In genomic region chr5:64768358-64769312, GRCh38 we compare ENCODE assay signal across 8 cellular contexts. TPM values are rescaled to one million over a fixed set of nuclear protein-coding genes. Genes with fewer than 3 reads are reported as not detected.
A peak's percentile ranks its signal among the peaks of the same experiment; 100 is the strongest.
DNase-seq lines count a peak whose midpoint lies in the region; ATAC-seq and TF ChIP-seq lines count a peak whose summit lies in the region.

Gene CWC27 (plus strand): TSS chr5:64768930. CDS start chr5:64769147, 217 bp downstream.
Gene SREK1IP1 (minus strand): TSS chr5:64768691. CDS start chr5:64768517, 174 bp downstream.

- H3K9me3 ChIP-seq in ovary (no peaks in the 10 kb centered on the region), thyroid gland (no peaks in the 10 kb centered on the region)

- peak; percentile 68 for DNase-seq in GM10266 (ENCODE audit: extremely low spot score)
- DNase-seq in NCI-H1092 (lab: John Stamatoyannopoulos, UW), result peak; percentile 76
- peak; percentile 84 for DNase-seq in SKM-1 treated with dmso at 0.1 percent for 144 hours (lab: John Stamatoyannopoulos, UW; ENCODE audit: unreplicated experiment)
- peak; percentile 81 for DNase-seq in activated naive CD8-positive, alpha-beta T cell treated with anti-CD3 and anti-CD28 coated beads for 36 hours
- DNase-seq in Right ventricle myocardium inferior (ENCODE audit: missing footprints), result peak; percentile 89
- DNase-seq in ovary, result peak; percentile 74 to 82 (median 76)
- peak; percentile 76 to 81 for DNase-seq in thyroid gland

- H3K4me3 ChIP-seq in ovary, result peak within 1 kb of the TSS; percentile 75
- peak within 1 kb of the TSS; percentile 80 for H3K4me3 ChIP-seq in thyroid gland (replicated peaks in 1 of 3)

- TF ChIP-seq CTCF in GM10266 (IDR thresholded peaks at IDR 0.05; ENCODE audit: control insufficient read depth, insufficient read depth, low read depth, missing control alignments) (no peak), ovary (IDR thresholded peaks at IDR 0.05) (peak in 1 of 3 donors; percentile 13), thyroid gland (IDR thresholded peaks at IDR 0.05) (peak in 1 of 6 experiments; percentile 31)

- ATAC-seq in HG02588 (IDR thresholded peaks at IDR 0.05; ENCODE audit: unreplicated experiment) (peak; percentile 98), Right ventricle myocardium inferior (peak; percentile 99)

- intact Hi-C loops in Right ventricle myocardium inferior (cut with DNase I) (no loop called here), ovary (cut with DNase I) (no loop called here), thyroid gland (cut with DNase I) (no loop called here)

- H3K4me3 Mint-ChIP-seq in activated naive CD8-positive, alpha-beta T cell treated with anti-CD3 and anti-CD28 coated beads for 36 hours, result peak within 1 kb of the TSS; percentile 97

- peaks cover 36% of the 10 kb centered on the region for H3K4me1 Mint-ChIP-seq in activated naive CD8-positive, alpha-beta T cell treated with anti-CD3 and anti-CD28 coated beads for 36 hours

- peaks cover 10% of the 10 kb centered on the region for H3K36me3 Mint-ChIP-seq in activated naive CD8-positive, alpha-beta T cell treated with anti-CD3 and anti-CD28 coated beads for 36 hours

- TF ChIP-seq EP300 in ovary (IDR thresholded peaks at IDR 0.05), result no peak

- no peaks in the 10 kb centered on the region for H3K9me3 Mint-ChIP-seq in activated naive CD8-positive, alpha-beta T cell treated with anti-CD3 and anti-CD28 coated beads for 36 hours

- H3K27me3 Mint-ChIP-seq in activated naive CD8-positive, alpha-beta T cell treated with anti-CD3 and anti-CD28 coated beads for 36 hours, result no peaks in the 10 kb centered on the region

- H3K27ac ChIP-seq in ovary, result peak within 1 kb of the TSS; percentile 71 to 78
- H3K27ac ChIP-seq in thyroid gland, result peak within 1 kb of the TSS; percentile 37 to 97 (median 84)

- H3K27me3 ChIP-seq in ovary (no peaks in the 10 kb centered on the region), thyroid gland (no peaks in the 10 kb centered on the region)

- H3K36me3 ChIP-seq in ovary, result no peaks in the 10 kb centered on the region
- no peaks in the 10 kb centered on the region for H3K36me3 ChIP-seq in thyroid gland

- 0 to 1% (median 0%) methylated on average over 48 of the region's 48 CpGs for WGBS in ovary, 3 donors
- WGBS in thyroid gland, 2 donors, result 0% methylated on average over 33 to 48 of the region's 48 CpGs

- peak within 1 kb of the TSS; percentile 96 for H3K27ac Mint-ChIP-seq in activated naive CD8-positive, alpha-beta T cell treated with anti-CD3 and anti-CD28 coated beads for 36 hours

- TF ChIP-seq POLR2A in ovary (IDR thresholded peaks at IDR 0.05), result peak; percentile 53
- peak in 1 of 2 donors; percentile 56 for TF ChIP-seq POLR2A in thyroid gland (IDR thresholded peaks at IDR 0.05)

- peaks cover 11% of the 10 kb centered on the region for H3K4me1 ChIP-seq in ovary (ENCODE audit: insufficient read depth)
- peaks cover 30 to 34% of the 10 kb centered on the region in 2 donors for H3K4me1 ChIP-seq in thyroid gland

RNA-seq across cellular contexts. Expression of gene CWC27, which starts in this region (rescaled TPM):
- 10 to 100 TPM; 33.6 to 39.7 TPM for total RNA-seq in activated naive CD8-positive, alpha-beta T cell treated with anti-CD3 and anti-CD28 coated beads for 36 hours
- total RNA-seq in Right ventricle myocardium inferior (21.3 TPM), ovary (10 to 100 TPM in 6 of 7 donors, 1 to 10 TPM in 1; 10.0 to 22.6 (median 18.9) TPM), thyroid gland (10 to 100 TPM; 15.0 to 24.3 (median 16.7) TPM)
- polyA plus RNA-seq in ovary, result 10 to 100 TPM; 17.6 to 23.1 TPM

RNA-seq across cellular contexts. Expression of gene SREK1IP1, which starts in this region (rescaled TPM):
- 10 to 100 TPM; 27.3 to 33.5 TPM for total RNA-seq in activated naive CD8-positive, alpha-beta T cell treated with anti-CD3 and anti-CD28 coated beads for 36 hours
- total RNA-seq in Right ventricle myocardium inferior, result 11.1 TPM
- 10 to 100 TPM in 5 of 7 donors, 1 to 10 TPM in 2; 6.1 to 18.9 (median 15.8) TPM for total RNA-seq in ovary
- polyA plus RNA-seq in ovary, result 1 to 10 TPM; 7.1 to 7.2 TPM
- 10 to 100 TPM in 2 of 4 donors, 1 to 10 TPM in 2; 8.5 to 10.5 (median 9.8) TPM for total RNA-seq in thyroid gland

Comparison
In these comparisons a context has a peak if more than half of its experiments do, and no peak if none do; other contexts are left out.
1. Peak in every context shown above with its lines: DNase-seq, ATAC-seq, H3K4me3 ChIP-seq and H3K27ac ChIP-seq.